Comparison of ENCODE assay signal across 1 cellular context in the genomic region with DNA sequence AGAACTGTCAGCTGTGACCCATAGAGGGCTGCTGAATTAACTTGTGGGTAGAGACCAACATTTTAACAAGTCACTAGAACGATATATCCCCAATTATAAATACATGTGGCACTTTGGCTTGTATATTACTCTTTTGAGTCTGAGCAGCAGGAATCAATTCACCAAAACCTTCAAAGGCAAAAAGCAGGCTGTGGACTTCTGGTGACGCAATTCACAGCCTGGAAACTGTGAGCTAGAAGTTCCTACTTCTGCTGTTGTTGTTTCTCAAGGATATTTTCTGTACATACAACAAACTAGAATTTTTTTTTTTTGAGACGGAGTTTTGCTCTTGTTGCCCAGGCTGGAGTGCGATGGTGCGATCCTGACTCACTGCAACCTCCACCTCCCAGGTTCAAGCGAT.
TF ChIP-seq lines count a peak whose summit lies in the region.

No MANE protein-coding gene starts in this region.

TF ChIP-seq in K562, 482 proteins besides CTCF, POLR2A, EP300 and RAD21:
- TF ChIP-seq MBD2 (IDR thresholded peaks at IDR 0.05; ENCODE audit: borderline replicate concordance, low read depth) (no peak), CEBPB (tag; IDR thresholded peaks at IDR 0.05) (peak; percentile 58; the same call in 1 of the 2 replicates), FOSL1 (tag; conservative IDR thresholded peaks at IDR 0.05) (no peak), NR1H2 (CRISPR knock-in tag; IDR thresholded peaks at IDR 0.05) (no peak), POLR2AphosphoS2 (IDR thresholded peaks at IDR 0.05; ENCODE audit: low read length) (peak; percentile 80)
- TF ChIP-seq, protein P1, sequence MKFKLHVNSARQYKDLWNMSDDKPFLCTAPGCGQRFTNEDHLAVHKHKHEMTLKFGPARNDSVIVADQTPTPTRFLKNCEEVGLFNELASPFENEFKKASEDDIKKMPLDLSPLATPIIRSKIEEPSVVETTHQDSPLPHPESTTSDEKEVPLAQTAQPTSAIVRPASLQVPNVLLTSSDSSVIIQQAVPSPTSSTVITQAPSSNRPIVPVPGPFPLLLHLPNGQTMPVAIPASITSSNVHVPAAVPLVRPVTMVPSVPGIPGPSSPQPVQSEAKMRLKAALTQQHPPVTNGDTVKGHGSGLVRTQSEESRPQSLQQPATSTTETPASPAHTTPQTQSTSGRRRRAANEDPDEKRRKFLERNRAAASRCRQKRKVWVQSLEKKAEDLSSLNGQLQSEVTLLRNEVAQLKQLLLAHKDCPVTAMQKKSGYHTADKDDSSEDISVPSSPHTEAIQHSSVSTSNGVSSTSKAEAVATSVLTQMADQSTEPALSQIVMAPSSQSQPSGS (CRISPR knock-in tag; IDR thresholded peaks at IDR 0.05), result no peak
